ENCODE assay signal across 8 cellular contexts in genomic region chr5:35478856-35479682, GRCh38.
A peak's percentile ranks its signal among the peaks of the same experiment; 100 is the strongest.
DNase-seq lines count a peak whose midpoint lies in the region; ATAC-seq and TF ChIP-seq lines count a peak whose summit lies in the region.

No MANE protein-coding gene starts in this region.

- H2AFZ ChIP-seq in mammary epithelial cell (ENCODE audit: low read depth, low read length) (peak overlapping the region; percentile 82), mesenchymal stem cell (ENCODE audit: low read depth, low read length) (no peak overlapping the region)

- H2AK5ac ChIP-seq in mesenchymal stem cell (ENCODE audit: low read length, severe bottlenecking): no peak overlapping the region

- peak overlapping the region in 1 of 2 experiments; percentile 34 for H3K18ac ChIP-seq in mesenchymal stem cell (ENCODE audit: low read depth in 1 of 2, low read length in 2 of 2)

- CTCF ChIA-PET in AG04450 (lab: Charles Lee) (interaction anchor here (0.6 to 1.4 kb wide), 3 partner anchors 25 to 447 kb away, joined by 3 to 9 read pairs (median 3); no protein-coding TSS in a partner anchor), mammary epithelial cell (lab: Charles Lee; ENCODE audit: low non-redundant PET) (no interaction called here)

- H4K20me1 ChIP-seq in mammary epithelial cell (ENCODE audit: insufficient read depth, low read length): no peaks in the 10 kb centered on the region

- H3K79me2 ChIP-seq in mammary epithelial cell (ENCODE audit: insufficient read depth, low read length): no peaks in the 10 kb centered on the region

- ATAC-seq in GM21367 (IDR thresholded peaks at IDR 0.05; ENCODE audit: unreplicated experiment): peak; percentile 65

- no peak overlapping the region for H4K91ac ChIP-seq in mesenchymal stem cell (ENCODE audit: low read length)

- H3K14ac ChIP-seq in mesenchymal stem cell (ENCODE audit: low read length in 2 of 2): no peak overlapping the region

- no peak overlapping the region for H3K9ac ChIP-seq in mammary epithelial cell (ENCODE audit: insufficient read depth, low read length)
- H3K9ac ChIP-seq in mesenchymal stem cell (ENCODE audit: low read length): peak overlapping the region; percentile 93

- peak overlapping the region; percentile 73 for H2BK120ac ChIP-seq in mesenchymal stem cell (ENCODE audit: low read depth, low read length)

- no peak overlapping the region for H3K27ac ChIP-seq in AG04450 (ENCODE audit: low read depth, low read length)
- H3K27ac ChIP-seq in mammary epithelial cell (ENCODE audit: insufficient read depth, low read depth, low read length): no peak overlapping the region
- peak overlapping the region; percentile 85 for H3K27ac ChIP-seq in mesenchymal stem cell (ENCODE audit: low read length, poor library complexity, severe bottlenecking)

- no peak overlapping the region for H3K4ac ChIP-seq in mesenchymal stem cell (ENCODE audit: low read depth in 1 of 2, low read length in 2 of 2)

- dilution Hi-C loops in mammary epithelial cell (cut with HindIII; ENCODE audit: low sequenced_read_pairs): loop anchor here (5.0 kb wide), 1 partner anchor 37 kb away; no protein-coding TSS in a partner anchor

- peak overlapping the region; percentile 77 for H4K8ac ChIP-seq in mesenchymal stem cell (ENCODE audit: low read length)

- TF ChIP-seq CTCF in AG04450 (IDR thresholded peaks at IDR 0.05; ENCODE audit: low read depth, low read length) (no peak), mammary epithelial cell (conservative IDR thresholded peaks at IDR 0.05 in 1 of 2, IDR thresholded peaks at IDR 0.05 in 1 of 2; ENCODE audit: extremely low read depth in 1 of 2, insufficient read depth in 1 of 2, low read depth in 1 of 2, low read length in 2 of 2) (no peak)

- H3K4me2 ChIP-seq in mammary epithelial cell (ENCODE audit: insufficient read depth, low read depth, low read length) (peak overlapping the region; percentile 63), mesenchymal stem cell (ENCODE audit: low read length, poor library complexity, severe bottlenecking) (peak overlapping the region; percentile 70)

- no TSS peak for BruUV-seq in mammary epithelial cell (replicated peaks; lab: Mats Ljungman, UMichigan)

- H3K27me3 ChIP-seq in AG04450 (ENCODE audit: control insufficient read depth, insufficient read depth, low read length): no peaks in the 10 kb centered on the region
- H3K27me3 ChIP-seq in mammary epithelial cell (ENCODE audit: insufficient read depth, low read length): no peaks in the 10 kb centered on the region
- H3K27me3 ChIP-seq in mesenchymal stem cell (ENCODE audit: control insufficient read depth in 1 of 2, insufficient read depth in 1 of 2, low read length in 2 of 2): no peaks in the 10 kb centered on the region

- intact Hi-C loops in mammary epithelial cell (cut with micrococcal nuclease): no loop called here

- no peak overlapping the region for H3K23ac ChIP-seq in mesenchymal stem cell (ENCODE audit: low read length in 2 of 2)

- H3K9me3 ChIP-seq in AG04450 (ENCODE audit: control insufficient read depth, insufficient read depth, low read length) (no peaks in the 10 kb centered on the region), mammary epithelial cell (replicated peaks; ENCODE audit: insufficient read depth, low read length) (no peaks in the 10 kb centered on the region), mesenchymal stem cell (ENCODE audit: control insufficient read depth, low read length) (no peaks in the 10 kb centered on the region)

- WGBS in mammary epithelial cell (ENCODE audit: low coverage, missing lambda C conversion rate): 33% methylated on average over 5 of the region's 5 CpGs
- WGBS in mesenchymal stem cell: 86% methylated on average over 3 of the region's 5 CpGs

- POLR2A ChIA-PET in AG04450 (lab: Yijun Ruan, JAX): no interaction called here

- in situ Hi-C loops in mammary epithelial cell (cut with MboI; ENCODE audit: low sequenced_read_pairs in 2 of 2): no loop called here

- H2BK12ac ChIP-seq in mesenchymal stem cell (ENCODE audit: low read length in 2 of 2): no peak overlapping the region

- H3K4me3 ChIP-seq in AG04450 (ENCODE audit: low read depth, low read length) (peak overlapping the region; percentile 51), mammary epithelial cell (replicated peaks in 1 of 3; ENCODE audit: insufficient read depth in 1 of 3, low read depth in 2 of 3, low read length in 3 of 3) (peak overlapping the region in 2 of 3 experiments; percentile 15 to 34), mesenchymal stem cell (ENCODE audit: insufficient read depth in 1 of 2, low read depth in 1 of 2, low read length in 2 of 2) (peak overlapping the region in 1 of 2 experiments; percentile 78)

- H3K4me1 ChIP-seq in mammary epithelial cell (ENCODE audit: insufficient read depth, low read length) (no peaks in the 10 kb centered on the region), mesenchymal stem cell (ENCODE audit: control insufficient read depth, insufficient read depth, low read depth, low read length) (no peaks in the 10 kb centered on the region)

- H2BK5ac ChIP-seq in mesenchymal stem cell (ENCODE audit: low read depth, low read length, poor library complexity, severe bottlenecking): no peak overlapping the region

- no peaks in the 10 kb centered on the region for H3K79me1 ChIP-seq in mesenchymal stem cell (replicated peaks; ENCODE audit: low read length, poor library complexity, severe bottlenecking)

- H2BK15ac ChIP-seq in mesenchymal stem cell (ENCODE audit: low read depth, poor library complexity, severe bottlenecking): no peak overlapping the region

- no peaks in the 10 kb centered on the region for H3K36me3 ChIP-seq in mammary epithelial cell (ENCODE audit: insufficient read depth, low read length)
- H3K36me3 ChIP-seq in mesenchymal stem cell (ENCODE audit: control insufficient read depth in 1 of 2, insufficient read depth in 2 of 2, low read depth in 1 of 2, low read length in 2 of 2): no peaks in the 10 kb centered on the region

- DNase-seq in AG04450 (ENCODE audit: low read depth, low spot score) (no peak), NCI-H2029 treated with DMSO at 0.1 percent for 48 hours (lab: John Stamatoyannopoulos, UW) (peak; percentile 13), mammary epithelial cell (peak; percentile 43), mesenchymal stem cell (peak; percentile 62), NCI-H1694 (lab: John Stamatoyannopoulos, UW) (no peak), NCI-H526 treated with DMSO at 0.1 percent for 48 hours (lab: John Stamatoyannopoulos, UW) (no peak)
- no peak for DNase-seq in stimulated activated CD4-positive, alpha-beta T cell treated with anti-CD3 and anti-CD28 coated beads, Interleukin-15, amount 100 ng/mL, for 24 hours

Comparison
In these comparisons a context has a peak if more than half of its experiments do, and no peak if none do; other contexts are left out.
1. DNase-seq: peak in NCI-H2029 treated with DMSO at 0.1 percent for 48 hours (single experiment), mammary epithelial cell (single experiment) and mesenchymal stem cell (single experiment); none in AG04450 (single experiment), NCI-H1694 (single experiment), stimulated activated CD4-positive, alpha-beta T cell treated with anti-CD3 and anti-CD28 coated beads, Interleukin-15, amount 100 ng/mL, for 24 hours (single experiment) and NCI-H526 treated with DMSO at 0.1 percent for 48 hours (single experiment).